Comparison of ENCODE assay signal across 8 cellular contexts in the genomic region with DNA sequence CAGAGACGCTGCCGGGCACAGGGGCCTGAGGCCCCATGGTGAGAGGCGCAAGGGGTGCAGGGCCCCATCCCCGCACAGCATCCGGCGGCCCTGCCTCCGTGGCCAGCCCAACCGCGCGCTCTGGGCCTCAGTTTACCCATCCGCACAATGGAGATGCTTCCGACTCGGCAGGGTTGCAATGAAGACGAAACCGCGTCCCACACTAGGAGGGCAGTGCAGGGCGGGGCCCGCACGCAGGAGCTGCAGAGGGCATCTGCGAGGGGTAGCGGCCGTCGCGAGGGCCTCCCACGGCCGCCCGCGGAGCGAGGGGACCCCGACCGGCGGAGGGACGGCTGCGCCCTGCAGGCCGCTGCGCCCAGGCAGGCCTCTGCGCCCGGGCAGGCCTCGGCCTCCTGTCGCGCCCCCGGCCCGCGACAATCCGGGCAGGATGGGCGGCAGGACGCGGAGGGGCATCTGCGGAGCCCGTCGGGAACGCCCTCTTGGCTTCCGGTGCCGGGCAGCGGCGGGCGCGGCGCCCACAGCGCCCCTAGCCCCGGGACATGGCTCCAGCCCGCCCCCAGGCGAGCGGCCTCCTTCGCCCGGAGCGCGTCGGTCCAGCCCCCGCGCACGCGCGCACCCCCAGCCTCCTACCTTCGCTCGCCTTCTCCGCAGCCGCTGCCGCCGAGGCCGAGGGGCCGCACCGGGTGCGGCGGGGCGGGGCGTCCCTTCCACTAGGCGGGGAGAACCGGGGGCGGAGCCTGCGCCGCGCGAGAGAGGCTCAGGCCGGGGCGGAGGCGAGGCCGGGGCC. TPM values are rescaled to one million over a fixed set of nuclear protein-coding genes. Genes with fewer than 3 reads are reported as not detected.
DNase-seq lines count a peak whose midpoint lies in the region; ATAC-seq, FAIRE-seq and TF ChIP-seq lines count a peak whose summit lies in the region.

No MANE protein-coding gene starts in this region.

- intact Hi-C loops in Right ventricle myocardium inferior (cut with DNase I) (loop anchor here (1.0 kb wide), 1 partner anchor 58 kb away; the partner anchor contains the start of gene NECAP2), pancreas (cut with DNase I) (no loop called here)

- H3K4me3 ChIP-seq in GM06990 (replicated peaks; ENCODE audit: low read depth, low read length) (peak overlapping the region; percentile 62), pancreas (peak overlapping the region; percentile 74 to 89 (median 86)), thymus (ENCODE audit: low read length) (peak overlapping the region; percentile 81)

- H3K4me1 ChIP-seq in pancreas (no peaks in the 10 kb centered on the region), thymus (ENCODE audit: control insufficient read depth, insufficient read depth, low read length) (no peaks in the 10 kb centered on the region)

- H3K36me3 ChIP-seq in GM06990 (ENCODE audit: control insufficient read depth, insufficient read depth, low read length) (no peaks in the 10 kb centered on the region), pancreas (no peaks in the 10 kb centered on the region), thymus (ENCODE audit: control insufficient read depth, insufficient read depth) (no peaks in the 10 kb centered on the region)

- ATAC-seq in HG02588 (IDR thresholded peaks at IDR 0.05; ENCODE audit: unreplicated experiment), result peak; percentile 81
- ATAC-seq in SK-N-SH treated with all-trans-retinoic acid at 6 μM for 48 hours, result peak; percentile 94
- ATAC-seq in activated naive CD4-positive, alpha-beta T cell treated with anti-CD3 and anti-CD28 coated beads, Interleukin-2, amount 50 U/mL, for 72 hours, result peak; percentile 93 to 96
- ATAC-seq in Right ventricle myocardium inferior, result peak; percentile 95
- ATAC-seq in pancreas, result peak; percentile 93 to 96 (median 96)

- H3K9me3 ChIP-seq in pancreas, result no peaks in the 10 kb centered on the region
- H3K9me3 ChIP-seq in thymus (ENCODE audit: control insufficient read depth), result no peaks in the 10 kb centered on the region

- no peak for FAIRE-seq in pancreas (lab: Jason Lieb, UNC)

- TF ChIP-seq CTCF in GM06990 (IDR thresholded peaks at IDR 0.05; ENCODE audit: insufficient read depth, low read length, poor library complexity, severe bottlenecking) (no peak), pancreas (IDR thresholded peaks at IDR 0.05) (no peak)

- H3K27ac Mint-ChIP-seq in activated naive CD4-positive, alpha-beta T cell treated with anti-CD3 and anti-CD28 coated beads, Interleukin-2, amount 50 U/mL, for 72 hours, result peak overlapping the region in 1 of 2 donors; percentile 10

- DNase-seq in GM06990 (ENCODE audit: extremely low read depth, insufficient read length) (peak; percentile 88), NCI-H1105 (lab: John Stamatoyannopoulos, UW) (peak; percentile 87), Right ventricle myocardium inferior (ENCODE audit: missing footprints) (peak; percentile 95), pancreas (peak; percentile 88 to 97 (median 92))
- DNase-seq in activated naive CD4-positive, alpha-beta T cell treated with anti-CD3 and anti-CD28 coated beads, Interleukin-2, amount 50 U/mL, for 72 hours (ENCODE audit: low spot score in 2 of 2), result peak; percentile 90 to 91

- no peaks in the 10 kb centered on the region for H3K9me3 Mint-ChIP-seq in activated naive CD4-positive, alpha-beta T cell treated with anti-CD3 and anti-CD28 coated beads, Interleukin-2, amount 50 U/mL, for 72 hours

- H3K36me3 Mint-ChIP-seq in activated naive CD4-positive, alpha-beta T cell treated with anti-CD3 and anti-CD28 coated beads, Interleukin-2, amount 50 U/mL, for 72 hours, result no peaks in the 10 kb centered on the region

- H3K27me3 ChIP-seq in GM06990 (replicated peaks; ENCODE audit: control insufficient read depth, insufficient read depth, low read length), result no peaks in the 10 kb centered on the region; the same call in 1 of the 2 replicates
- no peaks in the 10 kb centered on the region for H3K27me3 ChIP-seq in pancreas
- H3K27me3 ChIP-seq in thymus (ENCODE audit: control insufficient read depth, insufficient read depth), result no peaks in the 10 kb centered on the region

- peak overlapping the region; percentile 13 to 68 (median 54) for H3K27ac ChIP-seq in pancreas
- peak overlapping the region; percentile 70 for H3K27ac ChIP-seq in thymus (ENCODE audit: low read depth)

- 0 to 1% methylated on average over 66 to 98 of the region's 98 CpGs for WGBS in pancreas, 2 donors
- 2% methylated on average over 98 of the region's 98 CpGs for WGBS in thymus

TF ChIP-seq in SK-N-SH treated with all-trans-retinoic acid at 6 μM for 48 hours, 23 proteins besides CTCF, POLR2A, EP300 and RAD21:
- no peak for TF ChIP-seq ZFP3 (CRISPR knock-in tag; IDR thresholded peaks at IDR 0.05)
- no peak for TF ChIP-seq ZNF8 (CRISPR knock-in tag; IDR thresholded peaks at IDR 0.05)
- TF ChIP-seq ZFP30 (CRISPR knock-in tag; IDR thresholded peaks at IDR 0.05), result no peak
- no peak for TF ChIP-seq GLIS3 (CRISPR knock-in tag; IDR thresholded peaks at IDR 0.05)
- no peak for TF ChIP-seq CSDC2 (CRISPR knock-in tag; IDR thresholded peaks at IDR 0.05)
- no peak for TF ChIP-seq ZNF565 (CRISPR knock-in tag; conservative IDR thresholded peaks at IDR 0.05; ENCODE audit: low read depth)
TF ChIP-seq in SK-N-SH treated with all-trans-retinoic acid at 6 μM for 48 hours: peak in this region for 0.

RNA-seq across cellular contexts. Expression of gene RNU1-1, which starts 15.3 kb away (rescaled TPM):
- total RNA-seq in activated naive CD4-positive, alpha-beta T cell treated with anti-CD3 and anti-CD28 coated beads, Interleukin-2, amount 50 U/mL, for 72 hours, result 1,000 to 10,000 TPM; 1,082 to 1,722 TPM
- total RNA-seq in Right ventricle myocardium inferior (4,572 TPM), pancreas (1,000 to 10,000 TPM in 4 of 6 donors, 100 to 1,000 TPM in 2; 687 to 5,169 (median 2,340) TPM)
- polyA plus RNA-seq in pancreas (not detected), thymus (not detected)

RNA-seq across cellular contexts. Expression of gene NECAP2, which starts 58.2 kb away (rescaled TPM):
- total RNA-seq in activated naive CD4-positive, alpha-beta T cell treated with anti-CD3 and anti-CD28 coated beads, Interleukin-2, amount 50 U/mL, for 72 hours, result 10 to 100 TPM; 58.8 to 69.5 TPM
- total RNA-seq in Right ventricle myocardium inferior (17.7 TPM), pancreas (10 to 100 TPM; 11.9 to 37.8 (median 14.1) TPM)
- polyA plus RNA-seq in pancreas (10 to 100 TPM; 18.5 to 20.0 TPM), thymus (91.7 TPM)

Comparison
In these comparisons a context has a peak if more than half of its experiments do, and no peak if none do; other contexts are left out.
1. Peak in every context shown above with its lines: DNase-seq, ATAC-seq, H3K4me3 ChIP-seq and H3K27ac ChIP-seq.